In the genomic region with DNA sequence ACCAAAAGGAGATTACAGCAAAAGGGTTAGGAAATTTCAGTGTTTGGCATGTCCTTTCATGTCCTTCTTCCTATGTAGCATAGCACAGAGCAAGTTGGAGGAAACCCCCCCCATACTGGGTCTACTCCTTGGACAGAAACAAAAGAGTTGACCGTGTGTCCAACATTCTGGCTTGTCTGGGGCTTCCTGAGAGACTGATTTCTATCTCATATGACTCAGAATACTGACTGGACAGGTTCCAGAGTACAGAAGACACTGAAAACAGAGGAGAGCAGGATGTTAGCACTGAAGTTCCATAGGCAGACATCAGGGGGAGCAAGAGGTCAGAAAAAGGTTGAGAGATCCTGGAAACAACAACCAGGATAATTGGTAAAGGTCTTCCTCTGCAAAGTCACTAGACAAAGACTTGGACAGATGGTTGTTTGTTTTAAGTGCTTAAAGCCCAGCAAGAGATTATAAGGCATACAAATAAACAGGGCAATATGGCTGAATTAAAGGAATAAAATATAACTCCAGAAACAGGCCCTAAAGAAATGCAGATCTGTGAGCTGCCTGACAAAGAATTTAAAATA, we compare ENCODE assay signal across 8 cellular contexts. TPM values are rescaled to one million over a fixed set of nuclear protein-coding genes. Genes with fewer than 3 reads are reported as not detected.
DNase-seq lines count a peak whose midpoint lies in the region; ATAC-seq and TF ChIP-seq lines count a peak whose summit lies in the region.

No MANE protein-coding gene starts in this region.

- DNase-seq in AG04450 (ENCODE audit: low read depth, low spot score) (peak; percentile 84), NCI-H1694 (lab: John Stamatoyannopoulos, UW) (peak; percentile 57), T-helper 2 cell (peak in 4 of 5 experiments; percentile 11 to 58 (median 16)), ascending aorta (ENCODE audit: low spot score in 2 of 2) (peak in 1 of 2 donors; percentile 68), hepatic stellate cell (ENCODE audit: low spot score) (peak; percentile 78), smooth muscle cell of the brain vasculature (ENCODE audit: low read depth, low spot score) (peak; percentile 68)

- peak; percentile 63 for ATAC-seq in GM18858 (IDR thresholded peaks at IDR 0.05; ENCODE audit: unreplicated experiment)
- no peak for ATAC-seq in HG03175 (IDR thresholded peaks at IDR 0.05; ENCODE audit: unreplicated experiment)

- no peaks in the 10 kb centered on the region for H3K9me3 ChIP-seq in AG04450 (ENCODE audit: control insufficient read depth, insufficient read depth, low read length)
- H3K9me3 ChIP-seq in ascending aorta = no peaks in the 10 kb centered on the region

- H3K36me3 ChIP-seq in ascending aorta = no peaks in the 10 kb centered on the region

- TF ChIP-seq CTCF in AG04450 (IDR thresholded peaks at IDR 0.05; ENCODE audit: low read depth, low read length) (peak; percentile 92), ascending aorta (IDR thresholded peaks at IDR 0.05) (peak; percentile 42 to 64 (median 60))

- H3K4me3 ChIP-seq in AG04450 (ENCODE audit: low read depth, low read length) (no peak overlapping the region), ascending aorta (no peak overlapping the region)

- H3K27me3 ChIP-seq in AG04450 (ENCODE audit: control insufficient read depth, insufficient read depth, low read length) (no peaks in the 10 kb centered on the region), ascending aorta (no peaks in the 10 kb centered on the region)

- intact Hi-C loops in ascending aorta (cut with DNase I) = loop anchor here (1.0 kb wide), 1 partner anchor 198 kb away; no protein-coding TSS in a partner anchor

- CTCF ChIA-PET in AG04450 (lab: Charles Lee) = interaction anchor here (0.5 to 5.2 kb wide), 24 partner anchors 10 to 301 kb away, joined by 3 to 60 read pairs (median 4); partner anchors contain the start of genes BYSL and MED20

- peak overlapping the region; percentile 73 for H3K27ac ChIP-seq in AG04450 (ENCODE audit: low read depth, low read length)
- H3K27ac ChIP-seq in ascending aorta = no peak overlapping the region

- no peaks in the 10 kb centered on the region for H3K4me1 ChIP-seq in ascending aorta

- POLR2A ChIA-PET in AG04450 (lab: Yijun Ruan, JAX) = interaction anchor here (0.6 to 0.8 kb wide), 2 partner anchors 19 to 40 kb away, joined by 3 read pairs; no protein-coding TSS in a partner anchor

RNA-seq across cellular contexts. Expression of gene USP49, which starts 48.4 kb away (rescaled TPM):
- polyA plus RNA-seq in AG04450 (2011; rRNA removed) = 2.9 and 3.0 TPM in 2 replicates
- polyA minus RNA-seq in AG04450 (2011; rRNA and poly(A)+ RNA removed) = 2.5 and 2.8 TPM in 2 replicates
- 8.7 TPM for total RNA-seq in ascending aorta

RNA-seq across cellular contexts. Expression of gene TOMM6, which starts 59.3 kb away (rescaled TPM):
- polyA plus RNA-seq in AG04450 (2011; rRNA removed) = 165 and 192 TPM in 2 replicates
- 49.3 and 52.0 TPM in 2 replicates for polyA minus RNA-seq in AG04450 (2011; rRNA and poly(A)+ RNA removed)
- 79.9 TPM for total RNA-seq in ascending aorta
